Comparison of ENCODE assay signal across 17 cellular contexts in genomic region chrX:23659339-23659738, GRCh38.
"Had no signal": no experiment of that assay in that cellular context is flagged by ENCODE, and none has a peak within 500 bp of the region (broad histone marks: within the 10 kb centered on the region; RNA-seq: fewer than 3 reads in every experiment).

No MANE protein-coding gene starts in this region.

- H3K4me1 ChIP-seq: prostate gland, upper lobe of left lung had no signal

- ATAC-seq: activated CD8-positive, alpha-beta T cell treated with anti-CD3 and anti-CD28 coated beads, Interleukin-2, amount 10 ng/mL, durations not matched to agents 7 days and 5 days; naive thymus-derived CD8-positive, alpha-beta T cell; sciatic nerve; stimulated activated naive B cell treated with anti-CD40 and anti-IgM and Interleukin-4, amounts not matched to agents 10 μg/mL and 1 μg/mL and 100 μg/mL, for 72 hours; T-cell had no signal

- FAIRE-seq: astrocyte, colon had no signal

- H3K27ac ChIP-seq: cardiac muscle cell, prostate gland, spleen, upper lobe of left lung, WERI-Rb-1 had no signal

- H3K4me3 ChIP-seq: cardiac muscle cell, prostate gland, spleen, upper lobe of left lung had no signal

- DNase-seq: activated CD4-positive, alpha-beta T cell treated with anti-CD3 and anti-CD28 coated beads for 48 hours; activated CD8-positive, alpha-beta T cell treated with anti-CD3 and anti-CD28 coated beads, Interleukin-2, amount 10 ng/mL, durations not matched to agents 7 days and 5 days; activated naive CD4-positive, alpha-beta T cell; foreskin melanocyte; head of caudate nucleus; naive thymus-derived CD8-positive, alpha-beta T cell; spleen; stimulated activated CD4-positive, alpha-beta T cell treated with anti-CD3 and anti-CD28 coated beads, Interleukin-1b, Interleukin-23, amount 100 ng/mL, for 48 hours; stimulated activated naive B cell treated with anti-CD40 and anti-IgM and Interleukin-4, amounts not matched to agents 10 μg/mL and 1 μg/mL and 100 μg/mL, for 72 hours; T-cell; upper lobe of left lung; WERI-Rb-1 had no signal

- H3K9me3 ChIP-seq: prostate gland, spleen, upper lobe of left lung had no signal

- H3K27me3 ChIP-seq: cardiac muscle cell, upper lobe of left lung had no signal

- H3K36me3 ChIP-seq: cardiac muscle cell, prostate gland, spleen, upper lobe of left lung, WERI-Rb-1 had no signal
